21 cellular contexts compared by ENCODE assay signal in genomic region chr6:144361027-144361426, GRCh38.
DNase-seq lines count a peak whose midpoint lies in the region; ATAC-seq and TF ChIP-seq lines count a peak whose summit lies in the region.
"Had no signal": no experiment of that assay in that cellular context is flagged by ENCODE, and none has a peak within 500 bp of the region (broad histone marks: within the 10 kb centered on the region; RNA-seq: fewer than 3 reads in every experiment).

No MANE protein-coding gene starts in this region.

- peaks cover 40% of the 10 kb centered on the region for H3K4me1 ChIP-seq in CD8-positive, alpha-beta memory T cell (ENCODE audit: insufficient read depth, low read length)
- H3K4me1 ChIP-seq in foreskin keratinocyte, result no peaks in the 10 kb centered on the region

- H3K27me3 ChIP-seq in CD8-positive, alpha-beta memory T cell (ENCODE audit: insufficient read depth, low read length, poor library complexity, severe bottlenecking), result no peaks in the 10 kb centered on the region
- no peaks in the 10 kb centered on the region for H3K27me3 ChIP-seq in foreskin keratinocyte
- H3K27me3 ChIP-seq: gastroesophageal sphincter, spleen, upper lobe of right lung had no signal

- H3K27ac Mint-ChIP-seq in T-helper 2 cell treated with Interferon-gamma antibody and Interleukin-4, amounts not matched to agents 5 μg/mL and 100 μg/mL, for 36 hours, result peak overlapping the region; percentile 29
- H3K27ac Mint-ChIP-seq in CD8-positive, alpha-beta memory T cell, result peak overlapping the region; percentile 78 to 94 (median 86)
- peak overlapping the region; percentile 77 for H3K27ac Mint-ChIP-seq in activated naive CD8-positive, alpha-beta T cell treated with anti-CD3 and anti-CD28 coated beads, Interleukin-2, amount 50 U/mL, for 24 hours
- peak overlapping the region; percentile 69 for H3K27ac Mint-ChIP-seq in osteocyte (ENCODE audit: unreplicated experiment)

- peak overlapping the region; percentile 2 for H3K27ac ChIP-seq in CD8-positive, alpha-beta memory T cell (ENCODE audit: low read depth, low read length)
- H3K27ac ChIP-seq in foreskin keratinocyte, result no peak overlapping the region
- H3K27ac ChIP-seq: HL-60 had no signal

- no peaks in the 10 kb centered on the region for H3K27me3 Mint-ChIP-seq in T-helper 2 cell treated with Interferon-gamma antibody and Interleukin-4, amounts not matched to agents 5 μg/mL and 100 μg/mL, for 36 hours (ENCODE audit: low read depth)
- no peaks in the 10 kb centered on the region for H3K27me3 Mint-ChIP-seq in CD8-positive, alpha-beta memory T cell
- H3K27me3 Mint-ChIP-seq in activated naive CD8-positive, alpha-beta T cell treated with anti-CD3 and anti-CD28 coated beads, Interleukin-2, amount 50 U/mL, for 24 hours, result no peaks in the 10 kb centered on the region
- H3K27me3 Mint-ChIP-seq in osteocyte (ENCODE audit: unreplicated experiment), result no peaks in the 10 kb centered on the region

- H3K36me3 ChIP-seq in CD8-positive, alpha-beta memory T cell (ENCODE audit: insufficient read depth, low read length), result peaks cover 5% of the 10 kb centered on the region
- H3K36me3 ChIP-seq: gastroesophageal sphincter, upper lobe of right lung had no signal

- TF ChIP-seq CTCF in osteocyte (IDR thresholded peaks at IDR 0.05), result no peak
- no peak for TF ChIP-seq CTCF in foreskin keratinocyte (conservative IDR thresholded peaks at IDR 0.05)

- no peaks in the 10 kb centered on the region for H3K9me3 ChIP-seq in CD8-positive, alpha-beta memory T cell (ENCODE audit: low read length)
- H3K9me3 ChIP-seq: gastroesophageal sphincter, spleen, upper lobe of right lung had no signal

- H3K9me3 Mint-ChIP-seq in T-helper 2 cell treated with Interferon-gamma antibody and Interleukin-4, amounts not matched to agents 5 μg/mL and 100 μg/mL, for 36 hours, result no peaks in the 10 kb centered on the region
- H3K9me3 Mint-ChIP-seq in CD8-positive, alpha-beta memory T cell, result no peaks in the 10 kb centered on the region
- H3K9me3 Mint-ChIP-seq in activated naive CD8-positive, alpha-beta T cell treated with anti-CD3 and anti-CD28 coated beads, Interleukin-2, amount 50 U/mL, for 24 hours, result no peaks in the 10 kb centered on the region
- no peaks in the 10 kb centered on the region for H3K9me3 Mint-ChIP-seq in osteocyte (ENCODE audit: unreplicated experiment)

- peaks cover 30% of the 10 kb centered on the region for H3K36me3 Mint-ChIP-seq in T-helper 2 cell treated with Interferon-gamma antibody and Interleukin-4, amounts not matched to agents 5 μg/mL and 100 μg/mL, for 36 hours (ENCODE audit: low read depth)
- H3K36me3 Mint-ChIP-seq in CD8-positive, alpha-beta memory T cell, result peaks cover 0 to 13% (median 1%) of the 10 kb centered on the region in 3 donors
- H3K36me3 Mint-ChIP-seq in activated naive CD8-positive, alpha-beta T cell treated with anti-CD3 and anti-CD28 coated beads, Interleukin-2, amount 50 U/mL, for 24 hours (ENCODE audit: low read depth), result peaks cover 3% of the 10 kb centered on the region
- H3K36me3 Mint-ChIP-seq in osteocyte (ENCODE audit: unreplicated experiment), result no peaks in the 10 kb centered on the region

- no peak for DNase-seq in T-helper 2 cell treated with Interferon-gamma antibody and Interleukin-4, amounts not matched to agents 5 μg/mL and 100 μg/mL, for 36 hours (ENCODE audit: low spot score)
- DNase-seq in T-helper 2 cell (no peak), osteocyte (ENCODE audit: extremely low spot score, unreplicated experiment) (no peak), DMS79 treated with DMSO at 0.1 percent for 48 hours (lab: John Stamatoyannopoulos, UW) (no peak), foreskin keratinocyte (no peak)
- DNase-seq in CD8-positive, alpha-beta memory T cell, result no peak
- DNase-seq in activated naive CD8-positive, alpha-beta T cell treated with anti-CD3 and anti-CD28 coated beads, Interleukin-2, amount 50 U/mL, for 24 hours, result no peak
- no peak for DNase-seq in stimulated activated naive CD4-positive, alpha-beta T cell treated with Interleukin-2 at 50 U/mL for 16 hours (lab: John Stamatoyannopoulos, UW)
- DNase-seq: 8988T; activated naive CD4-positive, alpha-beta T cell treated with anti-CD3 and anti-CD28 coated beads, Interleukin-2, amount 50 U/mL, for 16 hours; activated T-cell treated with anti-CD3 and anti-CD28 coated beads, Interleukin-2, amount 50 U/mL, for 48 hours; erythroblast; hypothalamus; NCI-H2107; NCI-H510A; spleen; stimulated activated CD4-positive, alpha-beta T cell treated with anti-CD3 and anti-CD28 coated beads, Interleukin-4, amount 100 ng/mL, for 24 hours; upper lobe of right lung had no signal

- no peak overlapping the region for H3K4me3 Mint-ChIP-seq in T-helper 2 cell treated with Interferon-gamma antibody and Interleukin-4, amounts not matched to agents 5 μg/mL and 100 μg/mL, for 36 hours
- H3K4me3 Mint-ChIP-seq in CD8-positive, alpha-beta memory T cell, result peak overlapping the region in 5 of 7 donors; percentile 1 to 65 (median 39)
- H3K4me3 Mint-ChIP-seq in activated naive CD8-positive, alpha-beta T cell treated with anti-CD3 and anti-CD28 coated beads, Interleukin-2, amount 50 U/mL, for 24 hours, result no peak overlapping the region
- no peak overlapping the region for H3K4me3 Mint-ChIP-seq in osteocyte (ENCODE audit: unreplicated experiment)

- CTCF ChIA-PET in CD8-positive, alpha-beta memory T cell (lab: Charles Lee), result interaction anchor here (0.9 to 1.5 kb wide), 3 partner anchors 15 to 187 kb away, joined by 3 read pairs; no protein-coding TSS in a partner anchor

- POLR2A ChIA-PET in CD8-positive, alpha-beta memory T cell (lab: Charles Lee), result interaction anchor here (0.7 kb wide), 1 partner anchor 14 kb away, joined by 3 read pairs; no protein-coding TSS in a partner anchor

- ATAC-seq in activated naive CD8-positive, alpha-beta T cell treated with anti-CD3 and anti-CD28 coated beads, Interleukin-2, amount 50 U/mL, for 24 hours, result peak; percentile 65
- ATAC-seq in foreskin keratinocyte, result no peak
- ATAC-seq: gastroesophageal sphincter, upper lobe of right lung had no signal

- H3K4me3 ChIP-seq in CD8-positive, alpha-beta memory T cell (ENCODE audit: low read length), result no peak overlapping the region
- H3K4me3 ChIP-seq: gastroesophageal sphincter, lung, spleen, upper lobe of right lung had no signal

- peaks cover 39% of the 10 kb centered on the region for H3K4me1 Mint-ChIP-seq in T-helper 2 cell treated with Interferon-gamma antibody and Interleukin-4, amounts not matched to agents 5 μg/mL and 100 μg/mL, for 36 hours (ENCODE audit: low read depth)
- peaks cover 82 to 99% (median 96%) of the 10 kb centered on the region in 3 donors for H3K4me1 Mint-ChIP-seq in CD8-positive, alpha-beta memory T cell
- peaks cover 74% of the 10 kb centered on the region for H3K4me1 Mint-ChIP-seq in activated naive CD8-positive, alpha-beta T cell treated with anti-CD3 and anti-CD28 coated beads, Interleukin-2, amount 50 U/mL, for 24 hours
- H3K4me1 Mint-ChIP-seq in osteocyte (ENCODE audit: unreplicated experiment), result peaks cover 41% of the 10 kb centered on the region

Comparison
In these comparisons a context has a peak if more than half of its experiments do, and no peak if none do; other contexts are left out.
1. H3K27ac Mint-ChIP-seq: peak in every context shown above with its lines; median percentile 86 in CD8-positive, alpha-beta memory T cell; 77 in activated naive CD8-positive, alpha-beta T cell treated with anti-CD3 and anti-CD28 coated beads, Interleukin-2, amount 50 U/mL, for 24 hours; 69 in osteocyte; 29 in T-helper 2 cell treated with Interferon-gamma antibody and Interleukin-4, amounts not matched to agents 5 μg/mL and 100 μg/mL, for 36 hours.
2. H3K4me3 Mint-ChIP-seq: peak in CD8-positive, alpha-beta memory T cell (5 of 7); none in T-helper 2 cell treated with Interferon-gamma antibody and Interleukin-4, amounts not matched to agents 5 μg/mL and 100 μg/mL, for 36 hours (single experiment), activated naive CD8-positive, alpha-beta T cell treated with anti-CD3 and anti-CD28 coated beads, Interleukin-2, amount 50 U/mL, for 24 hours (single experiment) and osteocyte (single experiment).